ENCODE assay signal across 4 cellular contexts in genomic region chr1:204216236-204216635, GRCh38. TPM values are rescaled to one million over a fixed set of nuclear protein-coding genes. Genes with fewer than 3 reads are reported as not detected.
"Had no signal": no experiment of that assay in that cellular context is flagged by ENCODE, and none has a peak within 500 bp of the region (broad histone marks: within the 10 kb centered on the region; RNA-seq: fewer than 3 reads in every experiment).

No MANE protein-coding gene starts in this region.

- ATAC-seq: GM12878 had no signal

- DNase-seq: GDM1, GF-D8 had no signal

- H3K4me3 ChIP-seq: GM12878 had no signal

RNA-seq across cellular contexts. Expression of gene GOLT1A, which starts 2.4 kb away (rescaled TPM):
- total RNA-seq: G401, GM12878 had no signal

RNA-seq across cellular contexts. Expression of gene KISS1, which starts 19.9 kb away (rescaled TPM):
- total RNA-seq: G401, GM12878 had no signal
- polyA plus RNA-seq: GM12878 had no signal

RNA-seq across cellular contexts. Expression of gene REN, which starts 50.1 kb away (rescaled TPM):
- total RNA-seq: G401, GM12878 had no signal
- polyA plus RNA-seq: GM12878 had no signal
